Comparison of ENCODE assay signal across 11 cellular contexts in the genomic region with DNA sequence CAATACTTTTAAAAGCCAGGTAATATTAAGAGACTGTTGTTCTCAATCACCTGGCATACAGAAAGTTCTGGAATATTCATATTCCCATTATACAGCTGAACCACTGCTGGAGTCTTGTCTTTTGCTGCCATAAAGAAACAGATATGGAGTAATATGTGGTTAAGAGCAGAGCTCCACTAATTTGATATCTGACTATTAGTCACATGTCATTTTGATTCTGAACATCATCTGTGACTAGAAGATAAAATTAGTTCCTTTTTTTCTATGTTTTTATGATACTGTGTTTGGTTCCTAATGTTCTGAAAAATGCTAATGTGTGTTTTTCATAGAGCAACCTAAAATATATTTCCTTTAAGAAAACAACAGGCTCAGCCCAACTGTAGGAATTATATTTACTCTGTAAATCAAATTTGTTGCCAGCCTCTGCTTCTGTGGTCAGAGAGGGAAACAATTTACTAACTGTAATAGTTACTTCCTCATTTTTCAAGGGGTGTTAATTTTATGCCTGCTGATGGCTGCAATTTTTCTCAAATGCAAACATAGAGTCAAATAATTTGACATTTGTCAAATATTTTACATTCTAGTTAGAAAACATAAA. TPM values are rescaled to one million over a fixed set of nuclear protein-coding genes. Genes with fewer than 3 reads are reported as not detected.
A peak's percentile ranks its signal among the peaks of the same experiment; 100 is the strongest.
DNase-seq lines count a peak whose midpoint lies in the region; ATAC-seq and TF ChIP-seq lines count a peak whose summit lies in the region.
"Had no signal": no experiment of that assay in that cellular context is flagged by ENCODE, and none has a peak within 500 bp of the region (broad histone marks: within the 10 kb centered on the region; RNA-seq: fewer than 3 reads in every experiment).

No MANE protein-coding gene starts in this region.

- intact Hi-C loops in lower leg skin (cut with DNase I; ENCODE audit: low total_unique reads): no loop called here

- H3K4me1 Mint-ChIP-seq in chondrocyte (ENCODE audit: low read depth): peaks cover 14% of the 10 kb centered on the region

- TF ChIP-seq POLR2A in lower leg skin (IDR thresholded peaks at IDR 0.05): no peak

- H3K27me3 Mint-ChIP-seq in chondrocyte (ENCODE audit: low read depth): no peaks in the 10 kb centered on the region

- H3K4me3 Mint-ChIP-seq in chondrocyte (ENCODE audit: unreplicated experiment): no peak overlapping the region

- DNase-seq in NAMALWA (ENCODE audit: low spot score) (peak; percentile 85), globus pallidus (ENCODE audit: low spot score) (no peak), chondrocyte (ENCODE audit: low spot score) (no peak), lower leg skin (ENCODE audit: low spot score in 2 of 2) (no peak), NCI-H82 (lab: John Stamatoyannopoulos, UW) (no peak)
- DNase-seq: anterior cingulate cortex had no signal

- H3K36me3 Mint-ChIP-seq in chondrocyte (ENCODE audit: low read depth): no peaks in the 10 kb centered on the region

- H3K4me1 ChIP-seq in neutrophil (ENCODE audit: control insufficient read depth in 1 of 2, insufficient read depth in 1 of 2, low read depth in 1 of 2, low read length in 1 of 2): peaks cover 36% of the 10 kb centered on the region in 2 experiments
- H3K4me1 ChIP-seq: parathyroid adenoma had no signal

- H3K27ac Mint-ChIP-seq in chondrocyte (ENCODE audit: unreplicated experiment): no peak overlapping the region

- ATAC-seq in GM18868 (IDR thresholded peaks at IDR 0.05; ENCODE audit: unreplicated experiment): peak; percentile 40
- ATAC-seq in HG02763 (IDR thresholded peaks at IDR 0.05; ENCODE audit: unreplicated experiment): peak; percentile 39

- H3K4me3 ChIP-seq in neutrophil (ENCODE audit: low read depth in 1 of 2, low read length in 1 of 2): peak overlapping the region in 1 of 2 experiments; percentile 60
- H3K4me3 ChIP-seq in lower leg skin (ENCODE audit: low read depth, poor library complexity, severe bottlenecking): no peak overlapping the region

- no peaks in the 10 kb centered on the region for H3K9me3 Mint-ChIP-seq in chondrocyte (ENCODE audit: low read depth)

- no peaks in the 10 kb centered on the region for H3K9me3 ChIP-seq in neutrophil

- H3K27me3 ChIP-seq in neutrophil: no peaks in the 10 kb centered on the region

- H3K36me3 ChIP-seq in neutrophil: no peaks in the 10 kb centered on the region

- peak overlapping the region; percentile 98 for H3K27ac ChIP-seq in neutrophil
- H3K27ac ChIP-seq: parathyroid adenoma had no signal

- TF ChIP-seq CTCF in neutrophil (IDR thresholded peaks at IDR 0.05): no peak
- TF ChIP-seq CTCF in chondrocyte (IDR thresholded peaks at IDR 0.05): no peak
- TF ChIP-seq CTCF in lower leg skin (IDR thresholded peaks at IDR 0.05): no peak

RNA-seq across cellular contexts. Expression of gene TXLNB, which starts 33.3 kb away (rescaled TPM):
- total RNA-seq in chondrocyte (0.05 to 0.46 TPM (median 0.10 TPM) in 3 replicates), lower leg skin (under 1 TPM in 2 of 4 donors, not detected in 2; 0.27 to 0.29 TPM)
- total RNA-seq: MCF 10A had no signal

RNA-seq across cellular contexts. Expression of gene CITED2, which starts 49.3 kb away (rescaled TPM):
- total RNA-seq in chondrocyte: 144 to 233 TPM (median 228 TPM) in 3 replicates
- 100 to 1,000 TPM; 155 to 313 (median 257) TPM for total RNA-seq in lower leg skin
